In genomic region chr3:191641789-191642188, GRCh38 we compare ENCODE assay signal across 15 cellular contexts.
DNase-seq lines count a peak whose midpoint lies in the region; ATAC-seq, FAIRE-seq and TF ChIP-seq lines count a peak whose summit lies in the region.
"Had no signal": no experiment of that assay in that cellular context is flagged by ENCODE, and none has a peak within 500 bp of the region (broad histone marks: within the 10 kb centered on the region; RNA-seq: fewer than 3 reads in every experiment).

No MANE protein-coding gene starts in this region.

- BruUV-seq in GM12878 (replicated peaks; lab: Mats Ljungman, UMichigan): no TSS peak
- no TSS peak for BruUV-seq in HepG2 (replicated peaks; lab: Mats Ljungman, UMichigan)

- no peaks in the 10 kb centered on the region for H3K36me3 Mint-ChIP-seq in CD4-positive, alpha-beta T cell (ENCODE audit: low read depth)
- H3K36me3 Mint-ChIP-seq: CD4-positive, CD25-positive, alpha-beta regulatory T cell; IgD-negative memory B cell had no signal

- ATAC-seq in SK-N-SH treated with all-trans-retinoic acid at 6 μM for 48 hours: no peak
- ATAC-seq in GM12878: no peak
- ATAC-seq in HepG2: no peak
- ATAC-seq in aorta (ENCODE audit: low FRiP score): peak; percentile 52
- no peak for ATAC-seq in CD4-positive, alpha-beta T cell (ENCODE audit: poor library complexity)

- H4K20me1 ChIP-seq in SK-N-SH (ENCODE audit: insufficient read depth) (no peaks in the 10 kb centered on the region), GM12878 (ENCODE audit: control insufficient read depth, insufficient read depth) (no peaks in the 10 kb centered on the region), HepG2 (ENCODE audit: insufficient read depth, low read length) (no peaks in the 10 kb centered on the region)
- H4K20me1 ChIP-seq: BLaER1 treated with 17β-estradiol and CSF1 and Interleukin-3, amounts not matched to agents 10 nM and 100 nM had no signal

- intact Hi-C loops in GM12878 (cut with micrococcal nuclease; ENCODE audit: unreplicated experiment): no loop called here
- intact Hi-C loops in HepG2 (cut with micrococcal nuclease; ENCODE audit: unreplicated experiment): no loop called here
- intact Hi-C loops in aorta (cut with DNase I): no loop called here
- intact Hi-C loops in CD4-positive, alpha-beta T cell (cut with DNase I, micrococcal nuclease): no loop called here

- no peak for TF ChIP-seq RAD21 in SK-N-SH (IDR thresholded peaks at IDR 0.05; ENCODE audit: low read length)
- TF ChIP-seq RAD21 in GM12878 (IDR thresholded peaks at IDR 0.05; ENCODE audit: insufficient read depth, low read depth, low read length): no peak
- TF ChIP-seq RAD21 in HepG2 (CRISPR knock-in tag; IDR thresholded peaks at IDR 0.05): no peak

- no peaks in the 10 kb centered on the region for H3K4me1 Mint-ChIP-seq in CD4-positive, alpha-beta T cell (ENCODE audit: low read depth)
- H3K4me1 Mint-ChIP-seq: CD4-positive, CD25-positive, alpha-beta regulatory T cell; IgD-negative memory B cell had no signal

- SMC1A ChIA-PET in GM12878 (lab: Charles Lee; ENCODE audit: uncharacterized antibody, unreplicated experiment): no interaction called here

- H3K4me2 ChIP-seq in SK-N-SH (no peak overlapping the region), GM12878 (ENCODE audit: control insufficient read depth, insufficient read depth) (no peak overlapping the region), HepG2 (ENCODE audit: low read depth, low read length) (no peak overlapping the region)
- H3K4me2 ChIP-seq: BLaER1 treated with 17β-estradiol and CSF1 and Interleukin-3, amounts not matched to agents 10 nM and 100 nM had no signal

- H3K27me3 ChIP-seq in SK-N-SH (ENCODE audit: insufficient read depth) (no peaks in the 10 kb centered on the region), GM12878 (replicated peaks in 1 of 2; ENCODE audit: control insufficient read depth in 2 of 2, insufficient read depth in 2 of 2, low read length in 1 of 2) (no peaks in the 10 kb centered on the region), HepG2 (ENCODE audit: control insufficient read depth in 1 of 2, insufficient read depth in 2 of 2, low read length in 2 of 2) (no peaks in the 10 kb centered on the region), aorta (ENCODE audit: control insufficient read depth in 1 of 2, insufficient read depth in 2 of 2, low read length in 1 of 2) (no peaks in the 10 kb centered on the region)
- H3K27me3 ChIP-seq in CD4-positive, alpha-beta T cell (ENCODE audit: control insufficient read depth, insufficient read depth, low read length): no peaks in the 10 kb centered on the region
- H3K27me3 ChIP-seq: BLaER1 treated with 17β-estradiol and CSF1 and Interleukin-3, amounts not matched to agents 10 nM and 100 nM had no signal

- TF ChIP-seq CTCF in SK-N-SH (IDR thresholded peaks at IDR 0.05): no peak
- TF ChIP-seq CTCF in GM12878 (IDR thresholded peaks at IDR 0.05 in 2 of 3, conservative IDR thresholded peaks at IDR 0.05 in 1 of 3; ENCODE audit: control insufficient read depth in 2 of 3, extremely low read depth in 1 of 3, insufficient read depth in 1 of 3, low read depth in 3 of 3, low read length in 3 of 3): no peak
- TF ChIP-seq CTCF in HepG2 (CRISPR knock-in tag; IDR thresholded peaks at IDR 0.05): no peak
- TF ChIP-seq CTCF in CD4-positive, alpha-beta T cell (IDR thresholded peaks at IDR 0.05): no peak

- H3F3A ChIP-seq in SK-N-SH (replicated peaks; ENCODE audit: insufficient read depth): no peaks in the 10 kb centered on the region

- TF ChIP-seq EP300 in SK-N-SH (IDR thresholded peaks at IDR 0.05; ENCODE audit: borderline replicate concordance in 1 of 2, low read depth in 1 of 2, low read length in 1 of 2) (no peak), GM12878 (IDR thresholded peaks at IDR 0.05; ENCODE audit: borderline replicate concordance in 1 of 2, control insufficient read depth in 1 of 2, low read depth in 2 of 2, low read length in 2 of 2) (no peak), HepG2 (IDR thresholded peaks at IDR 0.05; ENCODE audit: low read depth in 2 of 2, low read length in 2 of 2) (no peak), HepG2 (CRISPR knock-in tag; IDR thresholded peaks at IDR 0.05; ENCODE audit: borderline replicate concordance) (no peak)

- H3K4me3 Mint-ChIP-seq in CD4-positive, alpha-beta T cell: no peak overlapping the region
- H3K4me3 Mint-ChIP-seq: CD4-positive, CD25-positive, alpha-beta regulatory T cell; IgD-negative memory B cell had no signal

- H2AFZ ChIP-seq in SK-N-SH (ENCODE audit: low read depth): no peak overlapping the region
- H2AFZ ChIP-seq in GM12878 (ENCODE audit: control insufficient read depth, low read depth, low read length): no peak overlapping the region
- no peak overlapping the region for H2AFZ ChIP-seq in HepG2 (ENCODE audit: low read length)

- in situ Hi-C loops in GM12878 (cut with MboI): no loop called here
- in situ Hi-C loops in HepG2 (cut with HindIII; ENCODE audit: extremely low pct_ligation_motif_present, low pct_unique_long_range_greater_than_20kb): no loop called here

- H3K9me3 ChIP-seq in SK-N-SH: no peaks in the 10 kb centered on the region
- H3K9me3 ChIP-seq in GM12878 (replicated peaks; ENCODE audit: control insufficient read depth, insufficient read depth, low read length): no peaks in the 10 kb centered on the region
- H3K9me3 ChIP-seq in HepG2 (ENCODE audit: low read length): peaks cover 11% of the 10 kb centered on the region; the same call in 1 of the 2 replicates
- H3K9me3 ChIP-seq in aorta (ENCODE audit: control insufficient read depth, low read length): no peaks in the 10 kb centered on the region
- H3K9me3 ChIP-seq in CD4-positive, alpha-beta T cell (ENCODE audit: control insufficient read depth, low read length): no peaks in the 10 kb centered on the region

- no peak overlapping the region for H3K27ac Mint-ChIP-seq in CD4-positive, alpha-beta T cell
- H3K27ac Mint-ChIP-seq: CD4-positive, CD25-positive, alpha-beta regulatory T cell; IgD-negative memory B cell had no signal

- DNase-seq in SK-N-SH: no peak
- DNase-seq in GM12878 (ENCODE audit: low read depth, low spot score): no peak
- no peak for DNase-seq in HepG2 (ENCODE audit: low spot score)
- DNase-seq in aorta: no peak
- DNase-seq in substantia nigra (lab: John Stamatoyannopoulos, UW): no peak
- DNase-seq in hepatic stellate cell (ENCODE audit: low spot score): no peak
- DNase-seq in CD4-positive, alpha-beta T cell: no peak
- DNase-seq: Calu3; CD4-positive, CD25-positive, alpha-beta regulatory T cell; DMS 273 treated with DMSO at 0.1 percent for 48 hours; HCEC 1CT had no signal

- H3K4me1 ChIP-seq in SK-N-SH (ENCODE audit: control insufficient read depth in 1 of 2, insufficient read depth in 2 of 2, low read depth in 1 of 2, low read length in 1 of 2): no peaks in the 10 kb centered on the region
- H3K4me1 ChIP-seq in GM12878 (ENCODE audit: control insufficient read depth, insufficient read depth, low read length): no peaks in the 10 kb centered on the region
- H3K4me1 ChIP-seq in HepG2 (ENCODE audit: insufficient read depth, low read length): no peaks in the 10 kb centered on the region
- H3K4me1 ChIP-seq in aorta (ENCODE audit: control insufficient read depth in 1 of 2, insufficient read depth in 2 of 2, low read length in 2 of 2): no peaks in the 10 kb centered on the region
- H3K4me1 ChIP-seq: BLaER1 treated with 17β-estradiol and CSF1 and Interleukin-3, amounts not matched to agents 10 nM and 100 nM had no signal

- peaks cover 9% of the 10 kb centered on the region for H3K9me3 Mint-ChIP-seq in CD4-positive, alpha-beta T cell

- H3K27me3 Mint-ChIP-seq in CD4-positive, alpha-beta T cell: no peaks in the 10 kb centered on the region
- H3K27me3 Mint-ChIP-seq: CD4-positive, CD25-positive, alpha-beta regulatory T cell; IgD-negative memory B cell had no signal

- no peak for FAIRE-seq in GM12878 (lab: Jason Lieb, UNC)
- FAIRE-seq in HepG2 (lab: Jason Lieb, UNC): no peak

- no peak for TF ChIP-seq POLR2A in GM12878 (IDR thresholded peaks at IDR 0.05; ENCODE audit: low read depth, low read length)
- no peak for TF ChIP-seq POLR2A in HepG2 (IDR thresholded peaks at IDR 0.05; ENCODE audit: insufficient read depth in 1 of 2, low read depth in 2 of 2, low read length in 2 of 2)

- POLR2A ChIA-PET in SK-N-SH (lab: Yijun Ruan, JAX): no interaction called here
- POLR2A ChIA-PET in GM12878 (lab: Charles Lee): no interaction called here
- POLR2A ChIA-PET in HepG2 (lab: Yijun Ruan, JAX): no interaction called here
- POLR2A ChIA-PET in CD4-positive, alpha-beta T cell (lab: Charles Lee): no interaction called here

- H3K36me3 ChIP-seq in SK-N-SH (replicated peaks in 1 of 2; ENCODE audit: control insufficient read depth in 1 of 2, insufficient read depth in 2 of 2, low read length in 1 of 2) (no peaks in the 10 kb centered on the region), GM12878 (ENCODE audit: control insufficient read depth in 2 of 2, insufficient read depth in 2 of 2, low read length in 1 of 2) (no peaks in the 10 kb centered on the region), HepG2 (replicated peaks in 1 of 2; ENCODE audit: control insufficient read depth in 1 of 2, insufficient read depth in 2 of 2, low read length in 2 of 2) (no peaks in the 10 kb centered on the region), aorta (ENCODE audit: control insufficient read depth in 1 of 2, insufficient read depth in 2 of 2, low read length in 1 of 2) (no peaks in the 10 kb centered on the region)
- H3K36me3 ChIP-seq: BLaER1 treated with 17β-estradiol and CSF1 and Interleukin-3, amounts not matched to agents 10 nM and 100 nM had no signal

- H3K79me2 ChIP-seq in SK-N-SH (ENCODE audit: insufficient read depth) (no peaks in the 10 kb centered on the region), GM12878 (ENCODE audit: control insufficient read depth, insufficient read depth, low read length) (no peaks in the 10 kb centered on the region), HepG2 (ENCODE audit: insufficient read depth, low read length) (no peaks in the 10 kb centered on the region)

- H3K9ac ChIP-seq in SK-N-SH: no peak overlapping the region
- no peak overlapping the region for H3K9ac ChIP-seq in GM12878 (ENCODE audit: control insufficient read depth, insufficient read depth, low read length)
- no peak overlapping the region for H3K9ac ChIP-seq in HepG2 (ENCODE audit: insufficient read depth, low read depth, low read length)
- H3K9ac ChIP-seq: BLaER1 treated with 17β-estradiol and CSF1 and Interleukin-3, amounts not matched to agents 10 nM and 100 nM had no signal

- H3K4me3 ChIP-seq in SK-N-SH (ENCODE audit: low read depth in 2 of 2, low read length in 1 of 2) (no peak overlapping the region), GM12878 (no peak overlapping the region), HepG2 (replicated peaks in 1 of 3; ENCODE audit: insufficient read depth in 1 of 3, low read depth in 2 of 3, low read length in 3 of 3) (no peak overlapping the region), aorta (ENCODE audit: low read length in 2 of 2) (no peak overlapping the region)
- H3K4me3 ChIP-seq: BLaER1 treated with 17β-estradiol and CSF1 and Interleukin-3, amounts not matched to agents 10 nM and 100 nM had no signal

- WGBS in SK-N-SH (ENCODE audit: low lambda C conversion rate): 40% methylated on average over 1 of the region's 3 CpGs
- WGBS in GM12878 (ENCODE audit: insufficient coverage, insufficient replicate concordance, low lambda C conversion rate, missing lambda C conversion rate): 8% methylated on average over 3 of the region's 3 CpGs
- 20% methylated on average over 1 of the region's 3 CpGs for WGBS in HepG2 (ENCODE audit: low lambda C conversion rate)
- WGBS in aorta, 2 donors: 81 to 89% methylated on average over 3 of the region's 3 CpGs

- CTCF ChIA-PET in SK-N-SH (lab: Yijun Ruan, JAX) (interaction anchor here (1.0 kb wide), 1 partner anchor 14 kb away, joined by 3 read pairs; no protein-coding TSS in a partner anchor), GM12878 (lab: Yijun Ruan, JAX) (no interaction called here), HepG2 (lab: Yijun Ruan, JAX; ENCODE audit: low intra/inter-chr PET ratio, low total read pairs) (no interaction called here)
- CTCF ChIA-PET in CD4-positive, alpha-beta T cell (lab: Charles Lee): no interaction called here

- RAD21 ChIA-PET in GM12878 (lab: Charles Lee; ENCODE audit: unreplicated experiment): no interaction called here

- H3K27ac ChIP-seq in SK-N-SH (ENCODE audit: low read depth in 2 of 2, low read length in 1 of 2) (no peak overlapping the region), GM12878 (ENCODE audit: control insufficient read depth, insufficient read depth) (no peak overlapping the region), HepG2 (ENCODE audit: extremely low read length, insufficient read depth, low read length) (no peak overlapping the region), aorta (ENCODE audit: low read depth in 1 of 2, low read length in 2 of 2) (no peak overlapping the region), substantia nigra (ENCODE audit: low read depth, low read length, poor library complexity, severe bottlenecking) (no peak overlapping the region)
- no peak overlapping the region for H3K27ac ChIP-seq in CD4-positive, alpha-beta T cell (ENCODE audit: low read depth, low read length)
- H3K27ac ChIP-seq: 22Rv1; BLaER1 treated with 17β-estradiol and CSF1 and Interleukin-3, amounts not matched to agents 10 nM and 100 nM had no signal

- H3K9me2 ChIP-seq in SK-N-SH: no peaks in the 10 kb centered on the region
